Comparison of ENCODE assay signal across 8 cellular contexts in genomic region chr2:169573160-169573973, GRCh38. TPM values are rescaled to one million over a fixed set of nuclear protein-coding genes. Genes with fewer than 3 reads are reported as not detected.
A peak's percentile ranks its signal among the peaks of the same experiment; 100 is the strongest.
DNase-seq lines count a peak whose midpoint lies in the region; ATAC-seq and TF ChIP-seq lines count a peak whose summit lies in the region.

Gene FASTKD1, minus strand, starts transcription at chr2:169573865. Its CDS starts 1,836 bp downstream, at chr2:169572029.

- no peak for TF ChIP-seq CTCF in CD4-positive, alpha-beta T cell (IDR thresholded peaks at IDR 0.05)

- peaks cover 4% of the 10 kb centered on the region for H3K27me3 Mint-ChIP-seq in CD4-positive, alpha-beta T cell
- no peaks in the 10 kb centered on the region for H3K27me3 Mint-ChIP-seq in memory B cell

- intact Hi-C loops in CD4-positive, alpha-beta T cell (cut with DNase I, micrococcal nuclease) = loop anchor here in 1 of 2 experiments (1.0 to 5.0 kb wide), 2 partner anchors 11 to 254 kb away; partner anchors contain the start of genes PPIG and UBR3

- H3K9me3 Mint-ChIP-seq in CD4-positive, alpha-beta T cell = no peaks in the 10 kb centered on the region
- H3K9me3 Mint-ChIP-seq in memory B cell = no peaks in the 10 kb centered on the region

- CTCF ChIA-PET in CD4-positive, alpha-beta T cell (lab: Charles Lee) = interaction anchor here (0.6 to 1.5 kb wide), 4 partner anchors 12 to 1355 kb away, joined by 3 read pairs; partner anchors contain the start of gene METTL5

- no peaks in the 10 kb centered on the region for H3K9me3 ChIP-seq in CD4-positive, alpha-beta T cell (ENCODE audit: control insufficient read depth, low read length)
- no peaks in the 10 kb centered on the region for H3K9me3 ChIP-seq in effector memory CD4-positive, alpha-beta T cell (ENCODE audit: control insufficient read depth, low read length)

- H3K4me3 Mint-ChIP-seq in CD4-positive, alpha-beta T cell = peak within 1 kb of the TSS; percentile 99
- peak within 1 kb of the TSS; percentile 95 for H3K4me3 Mint-ChIP-seq in memory B cell

- H3K4me3 ChIP-seq in effector memory CD4-positive, alpha-beta T cell (ENCODE audit: insufficient read depth, low read depth, low read length, poor library complexity, severe bottlenecking) = peak within 1 kb of the TSS; percentile 75

- no peaks in the 10 kb centered on the region for H3K4me1 ChIP-seq in effector memory CD4-positive, alpha-beta T cell (ENCODE audit: control insufficient read depth, insufficient read depth, low read length, poor library complexity, severe bottlenecking)

- POLR2A ChIA-PET in CD4-positive, alpha-beta T cell (lab: Charles Lee) = interaction anchor here (1.0 to 2.8 kb wide), 8 partner anchors 9 to 255 kb away, joined by 3 to 49 read pairs (median 5); partner anchors contain the start of genes BBS5, METTL5 and PPIG

- peak; percentile 100 for ATAC-seq in CD4-positive, alpha-beta T cell (ENCODE audit: poor library complexity)
- ATAC-seq in GM19463 (IDR thresholded peaks at IDR 0.05; ENCODE audit: unreplicated experiment) (peak; percentile 98), memory B cell (ENCODE audit: low read depth) (peak; percentile 100)

- peak within 1 kb of the TSS; percentile 1 for H3K27ac ChIP-seq in CD4-positive, alpha-beta T cell (ENCODE audit: low read depth, low read length)
- H3K27ac ChIP-seq in effector memory CD4-positive, alpha-beta T cell (ENCODE audit: insufficient read depth, low read length, poor library complexity, severe bottlenecking) = peak within 1 kb of the TSS; percentile 63

- H3K4me1 Mint-ChIP-seq in CD4-positive, alpha-beta T cell (ENCODE audit: low read depth) = peaks cover 25% of the 10 kb centered on the region
- H3K4me1 Mint-ChIP-seq in memory B cell = peaks cover 18% of the 10 kb centered on the region

- peaks cover 23% of the 10 kb centered on the region for H3K36me3 Mint-ChIP-seq in CD4-positive, alpha-beta T cell (ENCODE audit: low read depth)
- H3K36me3 Mint-ChIP-seq in memory B cell = peaks cover 7% of the 10 kb centered on the region

- no peaks in the 10 kb centered on the region for H3K27me3 ChIP-seq in CD4-positive, alpha-beta T cell (ENCODE audit: control insufficient read depth, insufficient read depth, low read length)
- no peaks in the 10 kb centered on the region for H3K27me3 ChIP-seq in effector memory CD4-positive, alpha-beta T cell (replicated peaks; ENCODE audit: control insufficient read depth, insufficient read depth, low read length, poor library complexity, severe bottlenecking)

- H3K27ac Mint-ChIP-seq in CD4-positive, alpha-beta T cell = peak within 1 kb of the TSS; percentile 79
- peak within 1 kb of the TSS; percentile 90 for H3K27ac Mint-ChIP-seq in memory B cell

- peak; percentile 67 to 81 (median 77) for DNase-seq in CD4-positive, alpha-beta T cell
- DNase-seq in HPDE6-E6E7 (ENCODE audit: extremely low spot score) = peak; percentile 80
- peak; percentile 83 for DNase-seq in NK-92 treated with Interleukin-12 subunit alpha and Interleukin-12 subunit beta, amount 100 ng/mL, for 24 hours (lab: John Stamatoyannopoulos, UW)
- peak; percentile 91 for DNase-seq in activated CD8-positive, alpha-beta memory T cell treated with anti-CD3 and anti-CD28 coated beads for 24 hours
- DNase-seq in effector memory CD4-positive, alpha-beta T cell = peak; percentile 73 to 80 (median 79)
- DNase-seq in memory B cell (ENCODE audit: low spot score in 2 of 2) = peak; percentile 62 to 71
- DNase-seq in stimulated activated CD8-positive, alpha-beta memory T cell treated with anti-CD3 and anti-CD28 coated beads, Interleukin-12 subunit alpha, Interleukin-12 subunit beta, amount 100 ng/mL, for 24 hours (ENCODE audit: extremely low read depth) = peak; percentile 67

- H3K36me3 ChIP-seq in effector memory CD4-positive, alpha-beta T cell (ENCODE audit: control insufficient read depth, insufficient read depth, low read length) = peaks cover 3% of the 10 kb centered on the region

RNA-seq across cellular contexts. Expression of gene FASTKD1, which starts in this region (rescaled TPM):
- 1 to 10 TPM; 6.3 to 7.2 TPM for total RNA-seq in CD4-positive, alpha-beta T cell

Comparison
In these comparisons a context has a peak if more than half of its experiments do, and no peak if none do; other contexts are left out.
1. Peak in every context shown above with its lines: DNase-seq, ATAC-seq, H3K4me3 ChIP-seq and H3K27ac ChIP-seq.